In the genomic region with DNA sequence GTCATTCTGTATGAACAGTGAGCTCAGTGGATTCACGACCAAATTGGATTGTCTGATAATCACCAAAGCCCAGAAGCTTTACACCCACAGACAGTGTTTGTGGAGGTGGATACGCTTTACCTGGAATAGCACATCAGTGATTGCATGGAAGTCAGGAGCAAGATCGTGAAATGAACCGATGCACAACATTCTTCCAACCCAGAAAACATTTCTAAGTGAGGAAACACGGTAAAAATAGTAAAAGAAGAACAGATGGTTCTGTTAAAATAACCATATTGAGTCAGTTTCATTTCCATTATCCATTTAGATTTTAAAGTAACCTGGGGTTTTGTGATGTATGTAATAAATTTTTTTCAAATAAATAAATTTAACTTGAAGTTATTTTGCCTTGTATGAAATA, we compare ENCODE assay signal across 24 cellular contexts.
"Had no signal": no experiment of that assay in that cellular context is flagged by ENCODE, and none has a peak within 500 bp of the region (broad histone marks: within the 10 kb centered on the region; RNA-seq: fewer than 3 reads in every experiment).

No MANE protein-coding gene starts in this region.

- H3K36me3 ChIP-seq: neural progenitor cell, ovary, right lobe of liver, sigmoid colon, stomach, suprapubic skin, tibial artery, transverse colon, vagina had no signal

- H3K27me3 ChIP-seq: neural progenitor cell, ovary, right lobe of liver, sigmoid colon, suprapubic skin, testis, tibial artery, transverse colon, vagina had no signal

- ATAC-seq: natural killer cell; psoas muscle; right cardiac atrium; right lobe of liver; stimulated activated effector memory CD8-positive, alpha-beta T cell treated with anti-CD3 and anti-CD28 coated beads, Interleukin-12 subunit alpha, Interleukin-12 subunit beta, amount 100 ng/mL, for 72 hours; stimulated activated naive B cell treated with anti-CD40 and anti-IgM and Interleukin-4, amounts not matched to agents 10 μg/mL and 1 μg/mL and 100 μg/mL, for 72 hours had no signal

- DNase-seq: natural killer cell; occipital lobe; ovary; posterior cingulate gyrus; psoas muscle; right cardiac atrium; right lobe of liver; sigmoid colon; small intestine; stimulated activated CD4-positive, alpha-beta T cell treated with anti-CD3 and anti-CD28 coated beads, Interleukin-15, amount 100 ng/mL, for 24 hours; stimulated activated CD4-positive, alpha-beta T cell treated with anti-CD3 and anti-CD28 coated beads, Interleukin-2, amount 100 ng/mL, for 24 hours; stimulated activated CD4-positive, alpha-beta T cell treated with anti-CD3 and anti-CD28 coated beads, Interleukin-2, amount 100 ng/mL, for 48 hours; stimulated activated CD4-positive, alpha-beta T cell treated with anti-CD3 and anti-CD28 coated beads, Interleukin-4, amount 100 ng/mL, for 24 hours; stimulated activated naive B cell treated with anti-CD40 and anti-IgM and Interleukin-4, amounts not matched to agents 10 μg/mL and 1 μg/mL and 100 μg/mL, for 72 hours; stimulated activated naive CD4-positive, alpha-beta T cell treated with Interleukin-2 at 50 U/mL for 16 hours; stomach; testis; tibial artery; transverse colon had no signal

- H3K4me3 ChIP-seq: neural progenitor cell, ovary, psoas muscle, right lobe of liver, sigmoid colon, stomach, suprapubic skin, testis, tibial artery, transverse colon, vagina had no signal

- H3K9me3 ChIP-seq: ovary, psoas muscle, right lobe of liver, sigmoid colon, stomach, suprapubic skin, testis, tibial artery, vagina had no signal

- H3K4me1 ChIP-seq: neural progenitor cell, parathyroid adenoma, psoas muscle, right lobe of liver, sigmoid colon, stomach, suprapubic skin, testis, tibial artery, transverse colon, vagina had no signal

- H3K27ac ChIP-seq: neural progenitor cell, ovary, parathyroid adenoma, psoas muscle, right lobe of liver, sigmoid colon, stomach, suprapubic skin, testis, tibial artery, transverse colon, vagina had no signal
